36 cellular contexts compared by ENCODE assay signal in genomic region chr10:129904323-129904722, GRCh38. TPM values are rescaled to one million over a fixed set of nuclear protein-coding genes. Genes with fewer than 3 reads are reported as not detected.
DNase-seq lines count a peak whose midpoint lies in the region; ATAC-seq and TF ChIP-seq lines count a peak whose summit lies in the region.
"Had no signal": no experiment of that assay in that cellular context is flagged by ENCODE, and none has a peak within 500 bp of the region (broad histone marks: within the 10 kb centered on the region; RNA-seq: fewer than 3 reads in every experiment).

No MANE protein-coding gene starts in this region.

- H4K8ac ChIP-seq in H9 (replicated peaks; ENCODE audit: insufficient read length, low read depth, low read length) = no peak overlapping the region

- H3K18ac ChIP-seq in H9 (ENCODE audit: insufficient read length, low read depth, low read length) = no peak overlapping the region

- H3K4me1 Mint-ChIP-seq in WTC11 (peaks cover 30% of the 10 kb centered on the region), glutamatergic neuron (ENCODE audit: low read depth, unreplicated experiment) (peaks cover 79% of the 10 kb centered on the region), neural progenitor cell (peaks cover 22% of the 10 kb centered on the region), H9 (peaks cover 36 to 39% of the 10 kb centered on the region in 2 experiments)
- H3K4me1 Mint-ChIP-seq: B cell; CD14-positive monocyte; CD4-positive, alpha-beta memory T cell; CD4-positive, CD25-positive, alpha-beta regulatory T cell; CD8-positive, alpha-beta memory T cell had no signal

- H3K4me3 ChIP-seq in HEK293 (ENCODE audit: low read depth, low read length) (no peak overlapping the region), neural progenitor cell (no peak overlapping the region)
- H3K4me3 ChIP-seq: A549; BLaER1; BLaER1 treated with 17β-estradiol and CSF1 and Interleukin-3, amounts not matched to agents 10 nM and 100 nM had no signal

- H3K27ac Mint-ChIP-seq in WTC11 (no peak overlapping the region), glutamatergic neuron (ENCODE audit: unreplicated experiment) (peak overlapping the region; percentile 45), neural progenitor cell (no peak overlapping the region), H9 (no peak overlapping the region)
- H3K27ac Mint-ChIP-seq: B cell; CD14-positive monocyte; CD4-positive, alpha-beta memory T cell; CD4-positive, alpha-beta T cell; CD4-positive, CD25-positive, alpha-beta regulatory T cell; CD8-positive, alpha-beta T cell had no signal

- H2BK5ac ChIP-seq in H9 (ENCODE audit: insufficient read length, low read length) = no peak overlapping the region

- no peaks in the 10 kb centered on the region for H3K36me3 Mint-ChIP-seq in WTC11
- H3K36me3 Mint-ChIP-seq in glutamatergic neuron (ENCODE audit: unreplicated experiment) = peaks cover 12% of the 10 kb centered on the region
- no peaks in the 10 kb centered on the region for H3K36me3 Mint-ChIP-seq in neural progenitor cell
- no peaks in the 10 kb centered on the region; a peak in 2 of 7 replicates for H3K36me3 Mint-ChIP-seq in H9 (ENCODE audit: insufficient read depth in 1 of 3, low read depth in 3 of 3)
- H3K36me3 Mint-ChIP-seq: CD14-positive monocyte; CD4-positive, alpha-beta memory T cell; CD4-positive, CD25-positive, alpha-beta regulatory T cell; CD8-positive, alpha-beta memory T cell; CD8-positive, alpha-beta T cell had no signal

- H3K9me3 Mint-ChIP-seq in WTC11 (peaks cover 5% of the 10 kb centered on the region), glutamatergic neuron (ENCODE audit: unreplicated experiment) (peaks cover 70% of the 10 kb centered on the region), neural progenitor cell (no peaks in the 10 kb centered on the region), H9 (peaks cover 0 to 3% of the 10 kb centered on the region in 2 experiments; a peak in 2 of 5 replicates)
- H3K9me3 Mint-ChIP-seq: CD4-positive, alpha-beta memory T cell; CD4-positive, alpha-beta T cell; CD8-positive, alpha-beta memory T cell; CD8-positive, alpha-beta T cell had no signal

- no peak overlapping the region for H3K9ac ChIP-seq in neural progenitor cell
- no peak overlapping the region for H3K9ac ChIP-seq in H9 (ENCODE audit: extremely low read depth, insufficient read length, low read length)
- H3K9ac ChIP-seq: BLaER1; BLaER1 treated with 17β-estradiol and CSF1 and Interleukin-3, amounts not matched to agents 10 nM and 100 nM had no signal

- H3T11ph ChIP-seq in H9 (ENCODE audit: low read length) = no peak overlapping the region

- H3K36me3 ChIP-seq in HEK293 (ENCODE audit: control insufficient read depth in 2 of 2, insufficient read depth in 1 of 2, low read length in 2 of 2) (no peaks in the 10 kb centered on the region), neural progenitor cell (no peaks in the 10 kb centered on the region)
- H3K36me3 ChIP-seq: BE2C; BLaER1; BLaER1 treated with 17β-estradiol and CSF1 and Interleukin-3, amounts not matched to agents 10 nM and 100 nM had no signal

- WGBS in H9 (ENCODE audit: extremely low coverage, insufficient read length, low lambda C conversion rate) = no CpG with 5 or more reads among the region's 2 CpGs

- no peaks in the 10 kb centered on the region for H3K79me2 ChIP-seq in neural progenitor cell (ENCODE audit: low read depth)
- H3K79me2 ChIP-seq in H9 (ENCODE audit: insufficient read depth, low read length) = no peaks in the 10 kb centered on the region

- no peak overlapping the region for H2BK12ac ChIP-seq in H9 (ENCODE audit: insufficient read length, low read depth, low read length)

- H2BK15ac ChIP-seq in H9 (ENCODE audit: low read depth, low read length) = no peak overlapping the region

- H3K27me3 ChIP-seq in neural progenitor cell (peaks cover 3% of the 10 kb centered on the region), H9 (ENCODE audit: insufficient read depth, low read length) (no peaks in the 10 kb centered on the region)
- H3K27me3 ChIP-seq: BE2C; BLaER1; BLaER1 treated with 17β-estradiol and CSF1 and Interleukin-3, amounts not matched to agents 10 nM and 100 nM had no signal

- H2AK5ac ChIP-seq in H9 (ENCODE audit: insufficient read length, low read length) = no peak overlapping the region

- POLR2A ChIA-PET in HEK293 (lab: Yijun Ruan, JAX) = no interaction called here
- POLR2A ChIA-PET in WTC11 (lab: Charles Lee) = no interaction called here

- DNase-seq in WTC11 (ENCODE audit: low spot score) = no peak
- DNase-seq in glutamatergic neuron = no peak
- DNase-seq in neural progenitor cell (ENCODE audit: low spot score) = no peak
- DNase-seq in NCI-H146 (lab: John Stamatoyannopoulos, UW) = no peak
- no peak for DNase-seq in H9
- DNase-seq: 8988T; ACHN; AML-193; BE2C; C1 segment of cervical spinal cord; Caco-2; Calu3; CD4-positive, alpha-beta memory T cell; CD4-positive, alpha-beta T cell; CD4-positive, CD25-positive, alpha-beta regulatory T cell; CD8-positive, alpha-beta memory T cell; CD8-positive, alpha-beta T cell; COR-L47; DMS 273 treated with DMSO at 0.1 percent for 48 hours; DMS153; DMS53; DMS79; DMS79 treated with DMSO at 0.1 percent for 48 hours; DND-41; EL had no signal

- ATAC-seq in WTC11 (no peak), GM19467 (IDR thresholded peaks at IDR 0.05; ENCODE audit: unreplicated experiment) (no peak), GM21717 (IDR thresholded peaks at IDR 0.05; ENCODE audit: unreplicated experiment) (no peak)
- ATAC-seq: A549; CD8-positive, alpha-beta T cell had no signal

- no peak overlapping the region for H3K56ac ChIP-seq in H9 (ENCODE audit: insufficient read length, low read depth, low read length)

- no peak overlapping the region for H3K4ac ChIP-seq in H9 (ENCODE audit: low read depth, low read length)

- H3K23me2 ChIP-seq in H9 (ENCODE audit: insufficient read length, low read depth, low read length, poor library complexity, severe bottlenecking) = no peaks in the 10 kb centered on the region

- no peak overlapping the region for H2BK20ac ChIP-seq in H9 (ENCODE audit: low read depth, low read length, poor library complexity, severe bottlenecking)

- no peaks in the 10 kb centered on the region for H3F3A ChIP-seq in neural progenitor cell (ENCODE audit: low read depth)

- H3K9me3 ChIP-seq in HEK293 (ENCODE audit: control insufficient read depth, insufficient read depth, low read depth, low read length) = no peaks in the 10 kb centered on the region
- H3K9me3 ChIP-seq in neural progenitor cell (ENCODE audit: low read depth) = no peaks in the 10 kb centered on the region
- H3K9me3 ChIP-seq in H9 (ENCODE audit: control insufficient read depth, low read depth, low read length) = no peaks in the 10 kb centered on the region
- H3K9me3 ChIP-seq: A549; BE2C; BLaER1; BLaER1 treated with 17β-estradiol and CSF1 and Interleukin-3, amounts not matched to agents 10 nM and 100 nM; Caco-2 had no signal

- no peak overlapping the region for H3K14ac ChIP-seq in H9 (ENCODE audit: insufficient read depth, low read length)

- peaks cover 30% of the 10 kb centered on the region for H3K27me3 Mint-ChIP-seq in WTC11 (ENCODE audit: low read depth)
- peaks cover 35% of the 10 kb centered on the region for H3K27me3 Mint-ChIP-seq in glutamatergic neuron (ENCODE audit: unreplicated experiment)
- H3K27me3 Mint-ChIP-seq in neural progenitor cell (ENCODE audit: insufficient read depth, low read depth) = peaks cover 5% of the 10 kb centered on the region
- H3K27me3 Mint-ChIP-seq in H9 (ENCODE audit: low read depth) = peaks cover 22% of the 10 kb centered on the region

- H3K4me1 ChIP-seq in HEK293 (ENCODE audit: control insufficient read depth, insufficient read depth, low read length) = no peaks in the 10 kb centered on the region
- peaks cover 10% of the 10 kb centered on the region for H3K4me1 ChIP-seq in neural progenitor cell
- H3K4me1 ChIP-seq in H9 (ENCODE audit: insufficient read depth, low read length) = peaks cover 7% of the 10 kb centered on the region; the same call in 1 of the 2 replicates
- H3K4me1 ChIP-seq: A549; BE2C; BLaER1; BLaER1 treated with 17β-estradiol and CSF1 and Interleukin-3, amounts not matched to agents 10 nM and 100 nM; Caco-2 had no signal

- H3K4me2 ChIP-seq in neural progenitor cell = no peak overlapping the region
- H3K4me2 ChIP-seq in H9 (ENCODE audit: insufficient read depth, insufficient read length, low read length) = no peak overlapping the region
- H3K4me2 ChIP-seq: A549; BLaER1; BLaER1 treated with 17β-estradiol and CSF1 and Interleukin-3, amounts not matched to agents 10 nM and 100 nM had no signal

- H2AFZ ChIP-seq in neural progenitor cell (replicated peaks) (no peak overlapping the region), H9 (ENCODE audit: low read length) (no peak overlapping the region)

- TF ChIP-seq CTCF in HEK293 (tag by site-specific recombination; IDR thresholded peaks at IDR 0.05) = no peak
- no peak for TF ChIP-seq CTCF in WTC11 (IDR thresholded peaks at IDR 0.05)
- no peak for TF ChIP-seq CTCF in glutamatergic neuron (IDR thresholded peaks at IDR 0.05; ENCODE audit: partially characterized antibody, unreplicated experiment)
- TF ChIP-seq CTCF in neural progenitor cell (IDR thresholded peaks at IDR 0.05) = no peak
- TF ChIP-seq CTCF in H9 (conservative IDR thresholded peaks at IDR 0.05) = no peak

- H3K4me3 Mint-ChIP-seq in WTC11 = no peak overlapping the region
- peak overlapping the region; percentile 7 for H3K4me3 Mint-ChIP-seq in glutamatergic neuron (ENCODE audit: unreplicated experiment)
- peak overlapping the region; percentile 4 for H3K4me3 Mint-ChIP-seq in neural progenitor cell
- H3K4me3 Mint-ChIP-seq in H9 = no peak overlapping the region
- H3K4me3 Mint-ChIP-seq: B cell; CD14-positive monocyte; CD4-positive, alpha-beta memory T cell; CD4-positive, alpha-beta T cell; CD4-positive, CD25-positive, alpha-beta regulatory T cell; CD8-positive, alpha-beta memory T cell; CD8-positive, alpha-beta T cell had no signal

- H4K5ac ChIP-seq in H9 (ENCODE audit: insufficient read length, low read depth, low read length) = no peak overlapping the region

- H4K20me1 ChIP-seq in neural progenitor cell (ENCODE audit: low read depth) (no peaks in the 10 kb centered on the region), H9 (ENCODE audit: control insufficient read depth, insufficient read depth, insufficient read length) (no peaks in the 10 kb centered on the region)
- H4K20me1 ChIP-seq: BLaER1; BLaER1 treated with 17β-estradiol and CSF1 and Interleukin-3, amounts not matched to agents 10 nM and 100 nM had no signal

- no peak overlapping the region for H3K23ac ChIP-seq in H9 (ENCODE audit: insufficient read length, low read depth, low read length)

- CTCF ChIA-PET in HEK293 (lab: Yijun Ruan, JAX) (no interaction called here), WTC11 (lab: Charles Lee) (no interaction called here)

- no peak overlapping the region for H2BK120ac ChIP-seq in H9 (ENCODE audit: low read depth, low read length, poor library complexity, severe bottlenecking)

- no peak overlapping the region for H4K91ac ChIP-seq in H9 (ENCODE audit: insufficient read length, low read depth, low read length)

- H3K27ac ChIP-seq in HEK293 (ENCODE audit: extremely low read depth, low read depth, low read length) (no peak overlapping the region), neural progenitor cell (no peak overlapping the region), H9 (ENCODE audit: insufficient read length, low read depth, low read length) (no peak overlapping the region)
- H3K27ac ChIP-seq: 22Rv1; A549; BLaER1; BLaER1 treated with 17β-estradiol and CSF1 and Interleukin-3, amounts not matched to agents 10 nM and 100 nM; C4-2B had no signal

- H3K79me1 ChIP-seq in H9 (ENCODE audit: insufficient read depth, low read depth, low read length, poor library complexity, severe bottlenecking) = no peaks in the 10 kb centered on the region

RNA-seq across cellular contexts. Expression of gene EBF3, which starts 59.8 kb away (rescaled TPM):
- total RNA-seq in WTC11 (2021) = 1.1 to 1.2 TPM (median 1.1 TPM) in 3 replicates
- total RNA-seq in glutamatergic neuron (ENCODE audit: unreplicated experiment) = 544 TPM
- 0.15 and 0.40 TPM in 2 replicates for total RNA-seq in neural progenitor cell (ENCODE audit: low replicate concordance)
- total RNA-seq in H9 (2021) = 0.04 and 0.22 TPM in 2 replicates
- total RNA-seq: A172; B cell; Calu3; CD4-positive, alpha-beta memory T cell; CD4-positive, alpha-beta T cell; CD4-positive, CD25-positive, alpha-beta regulatory T cell; CD8-positive, alpha-beta memory T cell; CD8-positive, alpha-beta T cell had no signal

Comparison
In these comparisons a context has a peak if more than half of its experiments do, and no peak if none do; other contexts are left out.
1. H3K4me3 Mint-ChIP-seq: peak in glutamatergic neuron (single experiment) and neural progenitor cell (single experiment); none in WTC11 (single experiment) and H9 (0 of 2).
2. RNA of gene EBF3, which starts 59.8 kb away (total RNA-seq): 544 TPM in glutamatergic neuron (single experiment); 1.1 to 1.2 TPM in WTC11, 0.04 to 0.22 TPM in H9 and 0.15 to 0.40 TPM in neural progenitor cell; every median in the first group is over 100 times any median in the second.